15 cellular contexts compared by ENCODE assay signal in genomic region chr17:20469103-20469502, GRCh38. TPM values are rescaled to one million over a fixed set of nuclear protein-coding genes. Genes with fewer than 3 reads are reported as not detected.
"Had no signal": no experiment of that assay in that cellular context is flagged by ENCODE, and none has a peak within 500 bp of the region (broad histone marks: within the 10 kb centered on the region; RNA-seq: fewer than 3 reads in every experiment).

No MANE protein-coding gene starts in this region.

RNA-seq across cellular contexts. Expression of gene LGALS9B, which starts 1.8 kb away (rescaled TPM):
- total RNA-seq: naive thymus-derived CD8-positive, alpha-beta T cell; neural crest cell; omental fat pad; osteocyte; pancreas; posterior vena cava; prostate gland; pulmonary artery endothelial cell; right atrium auricular region; sciatic nerve; subcutaneous adipose tissue; temporal lobe; thyroid gland; tibial nerve; ureter had no signal
- polyA plus RNA-seq: naive thymus-derived CD8-positive, alpha-beta T cell; pancreas had no signal
